ENCODE assay signal across 19 cellular contexts in genomic region chr7:98944386-98944785, GRCh38.
"Had no signal": no experiment of that assay in that cellular context is flagged by ENCODE, and none has a peak within 500 bp of the region (broad histone marks: within the 10 kb centered on the region; RNA-seq: fewer than 3 reads in every experiment).

No MANE protein-coding gene starts in this region.

- DNase-seq: Karpas-422, KG1, MG63, NCI-H1092 treated with DMSO at 0.1 percent for 48 hours, NCI-H1436, NCI-H187, NCI-H2029, NCI-H2081 treated with DMSO at 0.1 percent for 48 hours, NCI-H2171, NCI-H226, NCI-H446, NCI-H510A, NCI-H524 treated with DMSO at 0.1 percent for 48 hours, NCI-H69, NCI-H774, Right ventricle myocardium superior, RPMI8226, SIG-M5 had no signal

- H3K9me3 ChIP-seq: MG63, SJSA1 had no signal
